In the genomic region with DNA sequence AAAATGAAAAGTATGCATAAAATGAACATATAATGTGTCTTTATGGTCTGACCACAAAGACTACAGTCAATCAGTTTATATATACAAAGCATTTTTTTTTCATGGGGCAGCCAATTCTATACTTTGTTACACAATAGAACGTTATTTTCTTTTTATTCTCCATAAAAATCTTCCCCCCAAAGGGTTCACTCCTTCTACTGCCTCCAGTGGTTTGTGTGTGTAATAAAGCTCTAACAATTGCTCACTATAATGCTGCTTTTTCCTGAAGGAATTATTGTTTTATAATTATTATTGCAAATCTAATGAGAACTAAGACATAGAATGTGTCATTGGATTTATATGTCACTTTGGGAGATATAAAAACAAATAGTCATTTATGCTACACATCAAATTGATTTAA, we compare ENCODE assay signal across 20 cellular contexts.
DNase-seq lines count a peak whose midpoint lies in the region; ATAC-seq and TF ChIP-seq lines count a peak whose summit lies in the region.
"Had no signal": no experiment of that assay in that cellular context is flagged by ENCODE, and none has a peak within 500 bp of the region (broad histone marks: within the 10 kb centered on the region; RNA-seq: fewer than 3 reads in every experiment).

No MANE protein-coding gene starts in this region.

- H3K36me3 Mint-ChIP-seq in GM23338 (ENCODE audit: low read depth) (no peaks in the 10 kb centered on the region), endodermal cell (ENCODE audit: low read depth) (no peaks in the 10 kb centered on the region), progenitor cell of endocrine pancreas (ENCODE audit: insufficient read depth) (no peaks in the 10 kb centered on the region)
- H3K36me3 Mint-ChIP-seq: CD4-positive, CD25-positive, alpha-beta regulatory T cell had no signal

- intact Hi-C loops in esophagus muscularis mucosa (cut with DNase I): no loop called here

- no peaks in the 10 kb centered on the region for H3K9me2 ChIP-seq in GM23338 (ENCODE audit: insufficient read depth)

- H3K79me2 ChIP-seq in GM23338 (replicated peaks; ENCODE audit: insufficient read depth) (no peaks in the 10 kb centered on the region), OCI-LY3 (ENCODE audit: low read length) (no peaks in the 10 kb centered on the region)

- no peaks in the 10 kb centered on the region for H3F3A ChIP-seq in GM23338 (replicated peaks; ENCODE audit: low read depth)

- TF ChIP-seq POLR2A in esophagus muscularis mucosa (IDR thresholded peaks at IDR 0.05; ENCODE audit: low read depth): no peak

- H3K27me3 Mint-ChIP-seq in GM23338 (ENCODE audit: insufficient read depth, low read depth, poor library complexity) (no peaks in the 10 kb centered on the region), endodermal cell (ENCODE audit: insufficient read depth) (no peaks in the 10 kb centered on the region), progenitor cell of endocrine pancreas (no peaks in the 10 kb centered on the region)
- H3K27me3 Mint-ChIP-seq: CD4-positive, CD25-positive, alpha-beta regulatory T cell had no signal

- no peaks in the 10 kb centered on the region for H4K20me1 ChIP-seq in GM23338 (replicated peaks; ENCODE audit: insufficient read depth)
- no peaks in the 10 kb centered on the region for H4K20me1 ChIP-seq in OCI-LY3 (ENCODE audit: insufficient read depth, low read length)

- WGBS in endodermal cell (ENCODE audit: insufficient coverage in 1 of 2, insufficient read length in 1 of 2), 2 experiments: 83% methylated on average over 1 of the region's 1 CpG; no CpG with 5 or more reads in 1 of the 2 experiments
- WGBS in esophagus muscularis mucosa: 78% methylated on average over 1 of the region's 1 CpG

- H3K4me2 ChIP-seq in GM23338: no peak overlapping the region
- H3K4me2 ChIP-seq in OCI-LY3 (ENCODE audit: low read length): no peak overlapping the region

- TF ChIP-seq CTCF in GM23338 (conservative IDR thresholded peaks at IDR 0.05; ENCODE audit: low read depth in 2 of 2): peak in 1 of 2 experiments; percentile 59; a peak in 3 of 4 replicates
- peak; percentile 31 for TF ChIP-seq CTCF in OCI-LY3 (IDR thresholded peaks at IDR 0.05; ENCODE audit: low read depth, low read length)
- TF ChIP-seq CTCF in endodermal cell (conservative IDR thresholded peaks at IDR 0.05): peak; percentile 68
- TF ChIP-seq CTCF in progenitor cell of endocrine pancreas (IDR thresholded peaks at IDR 0.05; ENCODE audit: unreplicated experiment): peak; percentile 40
- TF ChIP-seq CTCF in esophagus muscularis mucosa (IDR thresholded peaks at IDR 0.05): no peak

- H3K4me1 ChIP-seq in GM23338 (ENCODE audit: insufficient read depth) (no peaks in the 10 kb centered on the region), OCI-LY3 (ENCODE audit: low read length) (no peaks in the 10 kb centered on the region), endodermal cell (ENCODE audit: control insufficient read depth, insufficient read depth, low read length) (no peaks in the 10 kb centered on the region), esophagus muscularis mucosa (no peaks in the 10 kb centered on the region)
- H3K4me1 ChIP-seq: Caco-2, HAP-1, SJSA1 had no signal

- ATAC-seq in GM23338 (no peak), HG03025 (IDR thresholded peaks at IDR 0.05; ENCODE audit: low FRiP score, unreplicated experiment) (no peak), GM19395 (IDR thresholded peaks at IDR 0.05; ENCODE audit: unreplicated experiment) (no peak)
- ATAC-seq: K562 had no signal

- H3K9ac ChIP-seq in OCI-LY3 (ENCODE audit: low read length): no peak overlapping the region
- H3K9ac ChIP-seq in endodermal cell (ENCODE audit: extremely low read depth, low read length, poor library complexity, severe bottlenecking): no peak overlapping the region

- H3K9me3 Mint-ChIP-seq in GM23338: no peaks in the 10 kb centered on the region; the same call in 2 of the 3 replicates
- no peaks in the 10 kb centered on the region for H3K9me3 Mint-ChIP-seq in endodermal cell
- no peaks in the 10 kb centered on the region for H3K9me3 Mint-ChIP-seq in progenitor cell of endocrine pancreas (ENCODE audit: low read depth)

- H3K4me3 Mint-ChIP-seq in GM23338 (no peak overlapping the region), endodermal cell (no peak overlapping the region), progenitor cell of endocrine pancreas (ENCODE audit: low read depth) (no peak overlapping the region)
- H3K4me3 Mint-ChIP-seq: CD4-positive, CD25-positive, alpha-beta regulatory T cell had no signal

- no peaks in the 10 kb centered on the region for H3K27me3 ChIP-seq in GM23338 (ENCODE audit: insufficient read depth)
- no peaks in the 10 kb centered on the region for H3K27me3 ChIP-seq in OCI-LY3 (ENCODE audit: low read depth, low read length)
- H3K27me3 ChIP-seq in endodermal cell (ENCODE audit: control insufficient read depth, insufficient read depth, low read length, poor library complexity, severe bottlenecking): no peaks in the 10 kb centered on the region
- H3K27me3 ChIP-seq in esophagus muscularis mucosa: no peaks in the 10 kb centered on the region
- H3K27me3 ChIP-seq: SJSA1 had no signal

- H3K9me3 ChIP-seq in OCI-LY3 (ENCODE audit: insufficient read depth, low read length) (no peaks in the 10 kb centered on the region), endodermal cell (ENCODE audit: control insufficient read depth, low read length) (no peaks in the 10 kb centered on the region), esophagus muscularis mucosa (no peaks in the 10 kb centered on the region)
- H3K9me3 ChIP-seq: Caco-2, HAP-1, SJSA1 had no signal

- H3K4me1 Mint-ChIP-seq in GM23338 (no peaks in the 10 kb centered on the region), endodermal cell (no peaks in the 10 kb centered on the region), progenitor cell of endocrine pancreas (ENCODE audit: low read depth) (peaks cover 3% of the 10 kb centered on the region)
- H3K4me1 Mint-ChIP-seq: CD4-positive, CD25-positive, alpha-beta regulatory T cell had no signal

- DNase-seq in GM23338 (ENCODE audit: low spot score): peak; percentile 8
- no peak for DNase-seq in endodermal cell
- DNase-seq in progenitor cell of endocrine pancreas (ENCODE audit: low spot score, unreplicated experiment): no peak
- DNase-seq in esophagus muscularis mucosa (ENCODE audit: extremely low spot score): no peak
- DNase-seq in activated CD4-positive, alpha-beta T cell treated with anti-CD3 and anti-CD28 coated beads for 48 hours: no peak
- DNase-seq: Caco-2; CD4-positive, CD25-positive, alpha-beta regulatory T cell; GDM1; MV-4-11; NCI-H187; NCI-H2107; NCI-H510A; NCI-H774; T-helper 1 cell had no signal

- H3K27ac ChIP-seq in GM23338 (ENCODE audit: low read depth): no peak overlapping the region
- H3K27ac ChIP-seq in OCI-LY3 (ENCODE audit: low read length): no peak overlapping the region
- H3K27ac ChIP-seq in endodermal cell (ENCODE audit: low read depth, low read length): no peak overlapping the region
- H3K27ac ChIP-seq in esophagus muscularis mucosa (replicated peaks in 1 of 4): no peak overlapping the region
- H3K27ac ChIP-seq: SJSA1 had no signal

- TF ChIP-seq EP300 in esophagus muscularis mucosa (IDR thresholded peaks at IDR 0.05): no peak

- H2AFZ ChIP-seq in GM23338 (no peak overlapping the region), OCI-LY3 (ENCODE audit: low read depth, low read length) (no peak overlapping the region)

- no peak overlapping the region for H3K27ac Mint-ChIP-seq in GM23338
- no peak overlapping the region for H3K27ac Mint-ChIP-seq in endodermal cell
- no peak overlapping the region for H3K27ac Mint-ChIP-seq in progenitor cell of endocrine pancreas
- H3K27ac Mint-ChIP-seq: CD4-positive, CD25-positive, alpha-beta regulatory T cell had no signal

- H3K36me3 ChIP-seq in GM23338 (ENCODE audit: insufficient read depth): no peaks in the 10 kb centered on the region
- H3K36me3 ChIP-seq in OCI-LY3 (replicated peaks; ENCODE audit: low read depth, low read length): no peaks in the 10 kb centered on the region
- no peaks in the 10 kb centered on the region for H3K36me3 ChIP-seq in endodermal cell (ENCODE audit: control insufficient read depth, insufficient read depth, low read length)
- no peaks in the 10 kb centered on the region for H3K36me3 ChIP-seq in esophagus muscularis mucosa
- H3K36me3 ChIP-seq: HAP-1, SJSA1 had no signal

- H3K4me3 ChIP-seq in GM23338: no peak overlapping the region
- no peak overlapping the region for H3K4me3 ChIP-seq in OCI-LY3 (ENCODE audit: low read length)
- H3K4me3 ChIP-seq in endodermal cell (ENCODE audit: low read length): no peak overlapping the region
- H3K4me3 ChIP-seq in esophagus muscularis mucosa: no peak overlapping the region
- H3K4me3 ChIP-seq: HAP-1, K562, SJSA1 had no signal

TF ChIP-seq in GM23338, 12 proteins besides CTCF, POLR2A, EP300 and RAD21 (continues in another document):
- TF ChIP-seq EZH2 (IDR thresholded peaks at IDR 0.05; ENCODE audit: low read depth, unreplicated experiment): no peak
- TF ChIP-seq ZNF114 (CRISPR knock-in tag; IDR thresholded peaks at IDR 0.05): no peak
- TF ChIP-seq, protein P1, sequence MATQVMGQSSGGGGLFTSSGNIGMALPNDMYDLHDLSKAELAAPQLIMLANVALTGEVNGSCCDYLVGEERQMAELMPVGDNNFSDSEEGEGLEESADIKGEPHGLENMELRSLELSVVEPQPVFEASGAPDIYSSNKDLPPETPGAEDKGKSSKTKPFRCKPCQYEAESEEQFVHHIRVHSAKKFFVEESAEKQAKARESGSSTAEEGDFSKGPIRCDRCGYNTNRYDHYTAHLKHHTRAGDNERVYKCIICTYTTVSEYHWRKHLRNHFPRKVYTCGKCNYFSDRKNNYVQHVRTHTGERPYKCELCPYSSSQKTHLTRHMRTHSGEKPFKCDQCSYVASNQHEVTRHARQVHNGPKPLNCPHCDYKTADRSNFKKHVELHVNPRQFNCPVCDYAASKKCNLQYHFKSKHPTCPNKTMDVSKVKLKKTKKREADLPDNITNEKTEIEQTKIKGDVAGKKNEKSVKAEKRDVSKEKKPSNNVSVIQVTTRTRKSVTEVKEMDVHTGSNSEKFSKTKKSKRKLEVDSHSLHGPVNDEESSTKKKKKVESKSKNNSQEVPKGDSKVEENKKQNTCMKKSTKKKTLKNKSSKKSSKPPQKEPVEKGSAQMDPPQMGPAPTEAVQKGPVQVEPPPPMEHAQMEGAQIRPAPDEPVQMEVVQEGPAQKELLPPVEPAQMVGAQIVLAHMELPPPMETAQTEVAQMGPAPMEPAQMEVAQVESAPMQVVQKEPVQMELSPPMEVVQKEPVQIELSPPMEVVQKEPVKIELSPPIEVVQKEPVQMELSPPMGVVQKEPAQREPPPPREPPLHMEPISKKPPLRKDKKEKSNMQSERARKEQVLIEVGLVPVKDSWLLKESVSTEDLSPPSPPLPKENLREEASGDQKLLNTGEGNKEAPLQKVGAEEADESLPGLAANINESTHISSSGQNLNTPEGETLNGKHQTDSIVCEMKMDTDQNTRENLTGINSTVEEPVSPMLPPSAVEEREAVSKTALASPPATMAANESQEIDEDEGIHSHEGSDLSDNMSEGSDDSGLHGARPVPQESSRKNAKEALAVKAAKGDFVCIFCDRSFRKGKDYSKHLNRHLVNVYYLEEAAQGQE (IDR thresholded peaks at IDR 0.05; ENCODE audit: unreplicated experiment): no peak

Comparison
In these comparisons a context has a peak if more than half of its experiments do, and no peak if none do; other contexts are left out.
1. CTCF ChIP-seq: peak in OCI-LY3 (single experiment), endodermal cell (single experiment) and progenitor cell of endocrine pancreas (single experiment); none in esophagus muscularis mucosa (0 of 3).